8 cellular contexts compared by ENCODE assay signal in the genomic region with DNA sequence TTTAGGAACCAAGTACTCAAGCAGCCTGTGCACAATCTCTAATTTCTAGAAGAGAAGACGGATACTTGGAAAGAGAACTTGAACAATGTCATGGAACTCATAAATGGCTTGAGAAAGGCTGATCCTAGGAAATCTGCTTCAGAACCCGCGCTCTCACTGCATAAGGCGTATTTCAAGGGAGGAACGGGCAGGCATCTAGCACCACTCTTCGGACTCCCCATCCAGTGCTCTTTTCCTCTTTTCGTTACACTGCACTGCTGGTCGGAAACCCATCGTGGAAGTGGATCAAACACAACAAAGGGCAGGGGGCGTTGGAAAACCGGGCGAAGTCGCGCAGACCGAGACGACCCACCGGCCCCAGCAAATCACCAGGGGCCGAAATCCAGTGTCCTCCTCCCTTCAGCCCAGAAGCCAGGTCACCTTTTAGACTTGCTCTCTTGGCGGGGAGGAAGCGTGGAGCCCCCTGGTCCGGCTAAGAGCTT. TPM values are rescaled to one million over a fixed set of nuclear protein-coding genes. Genes with fewer than 3 reads are reported as not detected.
DNase-seq lines count a peak whose midpoint lies in the region; ATAC-seq and TF ChIP-seq lines count a peak whose summit lies in the region.

No MANE protein-coding gene starts in this region.

- 2% methylated on average over 21 of the region's 21 CpGs for WGBS in thymus

- TF ChIP-seq CTCF in brain microvascular endothelial cell (IDR thresholded peaks at IDR 0.05; ENCODE audit: low read depth, low read length, missing control alignments) (no peak), left lung (IDR thresholded peaks at IDR 0.05) (no peak)

- in situ Hi-C loops in brain microvascular endothelial cell (cut with HindIII; ENCODE audit: low pct_ligation_motif_present, low sequenced_read_pairs) = no loop called here

- DNase-seq in COR-L47 (lab: John Stamatoyannopoulos, UW) = peak; percentile 51
- DNase-seq in brain microvascular endothelial cell = no peak
- DNase-seq in left lung = peak in 1 of 2 donors; percentile 36
- no peak for DNase-seq in activated CD8-positive, alpha-beta memory T cell treated with anti-CD3 and anti-CD28 coated beads, Interleukin-2, amount 50 U/mL, for 48 hours
- no peak for DNase-seq in ureter (ENCODE audit: low spot score)

- peaks cover 19% of the 10 kb centered on the region; the same call in 1 of the 2 replicates for H3K36me3 ChIP-seq in KOPT-K1 (ENCODE audit: insufficient read depth, low read length)
- no peaks in the 10 kb centered on the region for H3K36me3 ChIP-seq in brain microvascular endothelial cell (replicated peaks)
- peaks cover 0 to 12% of the 10 kb centered on the region in 2 donors for H3K36me3 ChIP-seq in left lung
- H3K36me3 ChIP-seq in thymus (ENCODE audit: control insufficient read depth, insufficient read depth) = peaks cover 7% of the 10 kb centered on the region

- no peaks in the 10 kb centered on the region for H3K9me3 ChIP-seq in KOPT-K1 (ENCODE audit: insufficient read depth, low read length, poor library complexity, severe bottlenecking)
- H3K9me3 ChIP-seq in left lung = no peaks in the 10 kb centered on the region
- no peaks in the 10 kb centered on the region for H3K9me3 ChIP-seq in thymus (ENCODE audit: control insufficient read depth)

- ATAC-seq in left lung (peak; percentile 8), GM21515 (IDR thresholded peaks at IDR 0.05; ENCODE audit: unreplicated experiment) (no peak)

- peak overlapping the region; percentile 88 for H3K4me3 ChIP-seq in brain microvascular endothelial cell (ENCODE audit: low read depth, low read length)
- peak overlapping the region; percentile 82 to 84 for H3K4me3 ChIP-seq in left lung
- H3K4me3 ChIP-seq in thymus (ENCODE audit: low read length) = peak overlapping the region; percentile 98

- intact Hi-C loops in left lung (cut with DNase I) = loop anchor here in 1 of 2 donors (10.0 kb wide), 1 partner anchor 95 kb away; no protein-coding TSS in a partner anchor

- H3K4me1 ChIP-seq in left lung (peaks cover 12 to 50% of the 10 kb centered on the region in 2 donors), thymus (ENCODE audit: control insufficient read depth, insufficient read depth, low read length) (peaks cover 17% of the 10 kb centered on the region)

- H3K27ac ChIP-seq in KOPT-K1 (ENCODE audit: low read depth, low read length, poor library complexity, severe bottlenecking) (peak overlapping the region; percentile 93), brain microvascular endothelial cell (peak overlapping the region; percentile 90), left lung (peak overlapping the region; percentile 98 to 99), thymus (ENCODE audit: low read depth) (peak overlapping the region; percentile 98)

- H3K27me3 ChIP-seq in brain microvascular endothelial cell (replicated peaks) (no peaks in the 10 kb centered on the region), left lung (no peaks in the 10 kb centered on the region), thymus (ENCODE audit: control insufficient read depth, insufficient read depth) (no peaks in the 10 kb centered on the region)

RNA-seq across cellular contexts. Expression of a gene that starts 0.5 kb away (rescaled TPM):
- total RNA-seq in left lung = 10 to 100 TPM; 19.2 to 27.6 TPM
- polyA plus RNA-seq in thymus = 10.2 TPM
- total RNA-seq in ureter = 15.1 TPM

RNA-seq across cellular contexts. Expression of a gene that starts 10.6 kb away (rescaled TPM):
- total RNA-seq in left lung (10 to 100 TPM; 24.2 to 28.2 TPM), ureter (37.6 TPM)
- 20.5 TPM for polyA plus RNA-seq in thymus
